In the genomic region with DNA sequence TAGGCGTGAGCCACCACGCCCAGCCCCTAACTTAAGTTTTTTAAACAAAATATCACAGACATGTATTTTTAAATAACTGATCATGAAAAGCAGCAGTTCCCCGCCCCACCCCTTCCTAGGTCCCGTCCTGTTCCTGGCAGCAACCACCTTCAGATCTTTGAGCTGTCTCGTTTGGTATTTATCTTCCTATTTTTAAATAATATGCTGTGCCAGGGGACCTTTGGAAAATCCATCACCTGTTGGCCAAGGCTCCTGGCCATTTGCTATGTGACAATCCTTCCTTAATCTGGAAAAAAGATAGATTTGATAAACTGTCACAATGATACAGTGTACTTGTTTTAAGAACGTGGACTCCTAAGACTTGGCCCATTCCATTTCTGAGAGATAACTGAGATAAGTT, we compare ENCODE assay signal across 31 cellular contexts. TPM values are rescaled to one million over a fixed set of nuclear protein-coding genes. Genes with fewer than 3 reads are reported as not detected.
DNase-seq lines count a peak whose midpoint lies in the region; ATAC-seq, FAIRE-seq and TF ChIP-seq lines count a peak whose summit lies in the region.
"Had no signal": no experiment of that assay in that cellular context is flagged by ENCODE, and none has a peak within 500 bp of the region (broad histone marks: within the 10 kb centered on the region; RNA-seq: fewer than 3 reads in every experiment).

No MANE protein-coding gene starts in this region.

- TF ChIP-seq POLR2A in right lobe of liver (IDR thresholded peaks at IDR 0.05) = no peak
- TF ChIP-seq POLR2A in HepG2 (IDR thresholded peaks at IDR 0.05; ENCODE audit: insufficient read depth in 1 of 2, low read depth in 2 of 2, low read length in 2 of 2) = no peak

- no peaks in the 10 kb centered on the region for H4K20me1 ChIP-seq in HepG2 (ENCODE audit: insufficient read depth, low read length)
- H4K20me1 ChIP-seq: BLaER1; BLaER1 treated with 17β-estradiol and CSF1 and Interleukin-3, amounts not matched to agents 10 nM and 100 nM had no signal

- no peak overlapping the region for H3K9ac ChIP-seq in HepG2 (ENCODE audit: insufficient read depth, low read depth, low read length)
- H3K9ac ChIP-seq: BLaER1; BLaER1 treated with 17β-estradiol and CSF1 and Interleukin-3, amounts not matched to agents 10 nM and 100 nM had no signal

- H3K4me3 ChIP-seq in right lobe of liver = no peak overlapping the region
- H3K4me3 ChIP-seq in HepG2 (replicated peaks in 1 of 3; ENCODE audit: insufficient read depth in 1 of 3, low read depth in 2 of 3, low read length in 3 of 3) = no peak overlapping the region
- H3K4me3 ChIP-seq: A549; BLaER1; BLaER1 treated with 17β-estradiol and CSF1 and Interleukin-3, amounts not matched to agents 10 nM and 100 nM had no signal

- H3K27me3 ChIP-seq in right lobe of liver (no peaks in the 10 kb centered on the region), HepG2 (ENCODE audit: control insufficient read depth in 1 of 2, insufficient read depth in 2 of 2, low read length in 2 of 2) (no peaks in the 10 kb centered on the region)
- H3K27me3 ChIP-seq: BE2C; BLaER1; BLaER1 treated with 17β-estradiol and CSF1 and Interleukin-3, amounts not matched to agents 10 nM and 100 nM had no signal

- H2AFZ ChIP-seq in HepG2 (ENCODE audit: low read length) = no peak overlapping the region

- intact Hi-C loops in right lobe of liver (cut with DNase I) = no loop called here
- intact Hi-C loops in HepG2 (cut with micrococcal nuclease; ENCODE audit: unreplicated experiment) = no loop called here

- H3K4me2 ChIP-seq in HepG2 (ENCODE audit: low read depth, low read length) = no peak overlapping the region
- H3K4me2 ChIP-seq: A549; BLaER1; BLaER1 treated with 17β-estradiol and CSF1 and Interleukin-3, amounts not matched to agents 10 nM and 100 nM had no signal

- H3K79me2 ChIP-seq in HepG2 (ENCODE audit: insufficient read depth, low read length) = no peaks in the 10 kb centered on the region

- no peaks in the 10 kb centered on the region for H3K9me3 ChIP-seq in right lobe of liver
- H3K9me3 ChIP-seq in HepG2 (ENCODE audit: low read length) = no peaks in the 10 kb centered on the region
- H3K9me3 ChIP-seq: A549; BE2C; BLaER1; BLaER1 treated with 17β-estradiol and CSF1 and Interleukin-3, amounts not matched to agents 10 nM and 100 nM; Caco-2 had no signal

- TF ChIP-seq EP300 in HepG2 (IDR thresholded peaks at IDR 0.05; ENCODE audit: low read depth in 2 of 2, low read length in 2 of 2) (no peak), HepG2 (CRISPR knock-in tag; IDR thresholded peaks at IDR 0.05; ENCODE audit: borderline replicate concordance) (no peak)

- in situ Hi-C loops in HepG2 (cut with HindIII; ENCODE audit: extremely low pct_ligation_motif_present, low pct_unique_long_range_greater_than_20kb) = no loop called here

- 33% methylated on average over 5 of the region's 6 CpGs for WGBS in right lobe of liver (ENCODE audit: insufficient coverage, low coverage, low lambda C conversion rate, missing lambda C conversion rate)
- WGBS in HepG2 (ENCODE audit: low lambda C conversion rate) = 96% methylated on average over 6 of the region's 6 CpGs

- TF ChIP-seq RAD21 in HepG2 (CRISPR knock-in tag; IDR thresholded peaks at IDR 0.05) = no peak

- H3K4me1 ChIP-seq in right lobe of liver (no peaks in the 10 kb centered on the region), HepG2 (ENCODE audit: insufficient read depth, low read length) (peaks cover 10% of the 10 kb centered on the region; the same call in 1 of the 2 replicates)
- H3K4me1 ChIP-seq: A549, Caco-2 had no signal

- no TSS peak for BruUV-seq in HepG2 (replicated peaks; lab: Mats Ljungman, UMichigan)

- TF ChIP-seq CTCF in right lobe of liver (IDR thresholded peaks at IDR 0.05) = no peak
- TF ChIP-seq CTCF in HepG2 (CRISPR knock-in tag; IDR thresholded peaks at IDR 0.05) = no peak

- FAIRE-seq in HepG2 (lab: Jason Lieb, UNC) = no peak
- FAIRE-seq: A204.1, A549, D721Med had no signal

- peak in 1 of 3 donors; percentile 72 for DNase-seq in right lobe of liver
- DNase-seq in HepG2 (ENCODE audit: low spot score) = no peak
- DNase-seq in left lobe of liver (ENCODE audit: low spot score) = peak; percentile 65
- no peak for DNase-seq in activated effector memory CD4-positive, alpha-beta T cell treated with anti-CD3 and anti-CD28 coated beads, Interleukin-2, amount 50 U/mL, for 16 hours
- DNase-seq: 8988T; ACHN; AML-193; BE2C; C1 segment of cervical spinal cord; Caco-2; Calu3; CD4-positive, alpha-beta memory T cell; CD4-positive, alpha-beta T cell; CD4-positive, CD25-positive, alpha-beta regulatory T cell; CD8-positive, alpha-beta memory T cell; CD8-positive, alpha-beta T cell; COR-L47; DMS 273 treated with DMSO at 0.1 percent for 48 hours; DMS153; DMS53; DMS79; DMS79 treated with DMSO at 0.1 percent for 48 hours; DND-41; EL had no signal

- POLR2A ChIA-PET in HepG2 (lab: Yijun Ruan, JAX) = no interaction called here

- CTCF ChIA-PET in HepG2 (lab: Yijun Ruan, JAX; ENCODE audit: low intra/inter-chr PET ratio, low total read pairs) = no interaction called here

- H3K36me3 ChIP-seq in right lobe of liver = peaks cover 0 to 2% (median 0%) of the 10 kb centered on the region in 4 donors
- peaks cover 1 to 16% of the 10 kb centered on the region in 2 experiments; a peak in 1 of 5 replicates for H3K36me3 ChIP-seq in HepG2 (replicated peaks in 1 of 2; ENCODE audit: control insufficient read depth in 1 of 2, insufficient read depth in 2 of 2, low read length in 2 of 2)
- H3K36me3 ChIP-seq: BE2C had no signal

- ATAC-seq in right lobe of liver = peak; percentile 54 to 77 (median 67)
- no peak for ATAC-seq in HepG2
- peak; percentile 97 for ATAC-seq in left lobe of liver
- ATAC-seq: A549; CD8-positive, alpha-beta T cell had no signal

- H3K27ac ChIP-seq in right lobe of liver (no peak overlapping the region), HepG2 (ENCODE audit: extremely low read length, insufficient read depth, low read length) (no peak overlapping the region)
- H3K27ac ChIP-seq: 22Rv1; A549; BLaER1; BLaER1 treated with 17β-estradiol and CSF1 and Interleukin-3, amounts not matched to agents 10 nM and 100 nM; C4-2B had no signal

RNA-seq across cellular contexts. Expression of gene GATB, which starts 10.7 kb away (rescaled TPM):
- total RNA-seq in right lobe of liver (10 to 100 TPM; 16.5 to 38.7 (median 17.5) TPM), HepG2 (2016; rRNA removed; fragmentation: Illumina TruSeq; extraction: Trizol) (32.3 and 49.2 TPM in 2 replicates), left lobe of liver (17.2 TPM)
- total RNA-seq in HepG2 (2016; cell fraction: cytosol; rRNA removed; fragmentation: Illumina TruSeq; extraction: Trizol; ENCODE audit: low read depth) = 6.0 and 7.5 TPM in 2 replicates
- 37.0 and 46.4 TPM in 2 replicates for total RNA-seq in HepG2 (2016; cell fraction: insoluble cytoplasmic fraction; rRNA removed; fragmentation: Illumina TruSeq; extraction: Trizol)
- 9.4 and 14.2 TPM in 2 replicates for total RNA-seq in HepG2 (2016; cell fraction: membrane; rRNA removed; fragmentation: Illumina TruSeq; extraction: Trizol)
- 23.5 and 24.5 TPM in 2 replicates for total RNA-seq in HepG2 (2016; cell fraction: nucleus; rRNA removed; fragmentation: Illumina TruSeq; extraction: Trizol)
- polyA plus RNA-seq in HepG2 (2011; rRNA removed) = 27.0 and 32.4 TPM in 2 replicates
- polyA plus RNA-seq in HepG2 (2011; cell fraction: cytosol; rRNA removed) = 26.8 and 28.4 TPM in 2 replicates
- 12.6 and 14.1 TPM in 2 replicates for polyA plus RNA-seq in HepG2 (2011; cell fraction: nucleus; rRNA removed)
- polyA plus RNA-seq in HepG2 (2012) = 14.3 and 20.6 TPM in 2 replicates
- polyA plus RNA-seq in HepG2 (2016; cell fraction: cytosol; fragmentation: Illumina TruSeq; extraction: Trizol; ENCODE audit: low read depth) = 4.6 and 4.9 TPM in 2 replicates
- 59.4 and 62.3 TPM in 2 replicates for polyA plus RNA-seq in HepG2 (2016; cell fraction: insoluble cytoplasmic fraction; fragmentation: Illumina TruSeq; extraction: Trizol; ENCODE audit: low read depth)
- polyA plus RNA-seq in HepG2 (2016; cell fraction: membrane; fragmentation: Illumina TruSeq; extraction: Trizol; ENCODE audit: low read depth) = 11.0 and 12.0 TPM in 2 replicates
- 30.6 and 34.6 TPM in 2 replicates for polyA plus RNA-seq in HepG2 (2016; cell fraction: nucleus; fragmentation: Illumina TruSeq; extraction: Trizol; ENCODE audit: insufficient read depth, low read depth)
- polyA minus RNA-seq in HepG2 (2011; rRNA and poly(A)+ RNA removed; ENCODE audit: low replicate concordance) = 20.8 and 28.9 TPM in 2 replicates
- polyA minus RNA-seq in HepG2 (2011; cell fraction: cytosol; rRNA and poly(A)+ RNA removed) = 13.5 and 17.8 TPM in 2 replicates
- polyA minus RNA-seq in HepG2 (2011; cell fraction: nucleus; rRNA and poly(A)+ RNA removed) = 26.0 and 30.5 TPM in 2 replicates
